In the genomic region with DNA sequence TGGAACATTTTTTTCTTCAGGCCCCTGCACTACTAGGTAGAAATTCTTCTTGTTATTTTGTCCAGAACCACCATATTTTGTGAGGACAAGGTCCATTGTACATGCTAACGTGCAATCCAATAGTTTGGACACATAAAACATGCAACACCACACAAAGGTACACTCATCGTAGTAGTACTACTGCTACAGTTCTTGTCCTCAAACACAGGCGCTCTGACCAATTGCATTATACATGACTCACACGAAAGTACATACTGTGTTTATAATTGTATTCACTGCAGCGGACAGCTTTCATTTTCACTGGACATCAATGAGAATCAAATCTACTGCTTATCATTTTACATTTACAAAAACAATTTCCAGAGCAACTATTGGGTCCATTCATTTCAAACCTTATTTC, we compare ENCODE assay signal across 22 cellular contexts. TPM values are rescaled to one million over a fixed set of nuclear protein-coding genes. Genes with fewer than 3 reads are reported as not detected.
A peak's percentile ranks its signal among the peaks of the same experiment; 100 is the strongest.
DNase-seq lines count a peak whose midpoint lies in the region; ATAC-seq lines count a peak whose summit lies in the region.
"Had no signal": no experiment of that assay in that cellular context is flagged by ENCODE, and none has a peak within 500 bp of the region (broad histone marks: within the 10 kb centered on the region; RNA-seq: fewer than 3 reads in every experiment).

No MANE protein-coding gene starts in this region.

- H2AK5ac ChIP-seq in neuronal stem cell (ENCODE audit: low read depth, low read length): no peak overlapping the region

- H3K36me3 ChIP-seq in neuronal stem cell (replicated peaks in 1 of 2; ENCODE audit: control insufficient read depth in 2 of 2, insufficient read depth in 2 of 2, low read length in 2 of 2): no peaks in the 10 kb centered on the region

- no peak overlapping the region for H3K4me3 ChIP-seq in neuronal stem cell (ENCODE audit: low read length in 2 of 2)

- no peak overlapping the region for H2BK15ac ChIP-seq in neuronal stem cell (ENCODE audit: low read length)

- no peaks in the 10 kb centered on the region for H3K79me1 ChIP-seq in neuronal stem cell (ENCODE audit: low read depth, low read length)

- no peak overlapping the region for H2BK5ac ChIP-seq in neuronal stem cell (ENCODE audit: low read length)

- H3K23ac ChIP-seq in neuronal stem cell (ENCODE audit: low read depth, low read length, poor library complexity): no peak overlapping the region

- no peak overlapping the region for H3K14ac ChIP-seq in neuronal stem cell (ENCODE audit: low read length)

- no CpG with 5 or more reads among the region's 5 CpGs for WGBS in neuronal stem cell (ENCODE audit: extremely low coverage in 2 of 2, insufficient read length in 2 of 2, insufficient replicate concordance in 1 of 2), 2 donors

- ATAC-seq in left lobe of liver: peak; percentile 61
- no peak for ATAC-seq in GM21367 (IDR thresholded peaks at IDR 0.05; ENCODE audit: unreplicated experiment)
- no peak for ATAC-seq in HG02852 (IDR thresholded peaks at IDR 0.05; ENCODE audit: unreplicated experiment)

- no peak overlapping the region for H3K18ac ChIP-seq in neuronal stem cell (ENCODE audit: low read length)

- H4K8ac ChIP-seq in neuronal stem cell (ENCODE audit: low read depth, low read length): no peak overlapping the region

- H2BK12ac ChIP-seq in neuronal stem cell (ENCODE audit: low read length): no peak overlapping the region

- H3K4ac ChIP-seq in neuronal stem cell (ENCODE audit: low read length): no peak overlapping the region

- H3K9me3 ChIP-seq in neuronal stem cell (replicated peaks in 1 of 2; ENCODE audit: control insufficient read depth in 2 of 2, insufficient read depth in 1 of 2, low read depth in 1 of 2, low read length in 2 of 2): no peaks in the 10 kb centered on the region

- H2AFZ ChIP-seq in neuronal stem cell (ENCODE audit: low read length): no peak overlapping the region

- H3K9ac ChIP-seq in neuronal stem cell (ENCODE audit: low read depth, low read length, poor library complexity): no peak overlapping the region

- no peaks in the 10 kb centered on the region for H3K27me3 ChIP-seq in neuronal stem cell (ENCODE audit: control insufficient read depth in 3 of 3, insufficient read depth in 3 of 3, low read depth in 1 of 3, low read length in 3 of 3)

- no peak overlapping the region for H4K91ac ChIP-seq in neuronal stem cell (ENCODE audit: low read depth, low read length, poor library complexity)

- no peak overlapping the region for H3K27ac ChIP-seq in neuronal stem cell (replicated peaks; ENCODE audit: low read length)
- H3K27ac ChIP-seq: 22Rv1 had no signal

- no peak overlapping the region for H3K4me2 ChIP-seq in neuronal stem cell (ENCODE audit: insufficient read depth, low read length, poor library complexity, severe bottlenecking)

- H3K4me1 ChIP-seq in neuronal stem cell (ENCODE audit: control insufficient read depth in 2 of 2, insufficient read depth in 1 of 2, low read depth in 1 of 2, low read length in 2 of 2): no peaks in the 10 kb centered on the region

- DNase-seq in DMS53 (lab: John Stamatoyannopoulos, UW) (peak; percentile 14), DMS53 treated with DMSO at 0.1 percent for 48 hours (lab: John Stamatoyannopoulos, UW; ENCODE audit: unreplicated experiment) (no peak), amniotic epithelial cell (ENCODE audit: low read depth) (peak; percentile 23), left lobe of liver (ENCODE audit: low spot score) (no peak), SW 1271 (lab: John Stamatoyannopoulos, UW) (no peak), neuronal stem cell (ENCODE audit: low spot score) (no peak)
- DNase-seq: DMS 273 treated with DMSO at 0.1 percent for 48 hours, EL, GOT3, KG1, MV-4-11, NCI-H1694 treated with DMSO at 0.1 percent for 48 hours, NCI-H2107, NCI-H2227 treated with DMSO at 0.1 percent for 48 hours, NCI-H510A treated with DMSO at 0.1 percent for 48 hours, NCI-H774, SIG-M5 had no signal

- H2BK120ac ChIP-seq in neuronal stem cell (ENCODE audit: low read depth, low read length): no peak overlapping the region

RNA-seq across cellular contexts. Expression of a gene that starts 15.3 kb away (rescaled TPM):
- 22.2 TPM for total RNA-seq in left lobe of liver
- polyA plus RNA-seq in neuronal stem cell (2013, experiment 1 of 2): not detected
- polyA plus RNA-seq in neuronal stem cell (2013, experiment 2 of 2): not detected
- total RNA-seq: OCI-LY7 had no signal
- polyA plus RNA-seq: CD14-positive monocyte had no signal

Comparison
In these comparisons a context has a peak if more than half of its experiments do, and no peak if none do; other contexts are left out.
1. DNase-seq: peak in DMS53 (single experiment) and amniotic epithelial cell (single experiment); none in DMS53 treated with DMSO at 0.1 percent for 48 hours (single experiment), left lobe of liver (single experiment), SW 1271 (0 of 2) and neuronal stem cell (single experiment).